In the genomic region with DNA sequence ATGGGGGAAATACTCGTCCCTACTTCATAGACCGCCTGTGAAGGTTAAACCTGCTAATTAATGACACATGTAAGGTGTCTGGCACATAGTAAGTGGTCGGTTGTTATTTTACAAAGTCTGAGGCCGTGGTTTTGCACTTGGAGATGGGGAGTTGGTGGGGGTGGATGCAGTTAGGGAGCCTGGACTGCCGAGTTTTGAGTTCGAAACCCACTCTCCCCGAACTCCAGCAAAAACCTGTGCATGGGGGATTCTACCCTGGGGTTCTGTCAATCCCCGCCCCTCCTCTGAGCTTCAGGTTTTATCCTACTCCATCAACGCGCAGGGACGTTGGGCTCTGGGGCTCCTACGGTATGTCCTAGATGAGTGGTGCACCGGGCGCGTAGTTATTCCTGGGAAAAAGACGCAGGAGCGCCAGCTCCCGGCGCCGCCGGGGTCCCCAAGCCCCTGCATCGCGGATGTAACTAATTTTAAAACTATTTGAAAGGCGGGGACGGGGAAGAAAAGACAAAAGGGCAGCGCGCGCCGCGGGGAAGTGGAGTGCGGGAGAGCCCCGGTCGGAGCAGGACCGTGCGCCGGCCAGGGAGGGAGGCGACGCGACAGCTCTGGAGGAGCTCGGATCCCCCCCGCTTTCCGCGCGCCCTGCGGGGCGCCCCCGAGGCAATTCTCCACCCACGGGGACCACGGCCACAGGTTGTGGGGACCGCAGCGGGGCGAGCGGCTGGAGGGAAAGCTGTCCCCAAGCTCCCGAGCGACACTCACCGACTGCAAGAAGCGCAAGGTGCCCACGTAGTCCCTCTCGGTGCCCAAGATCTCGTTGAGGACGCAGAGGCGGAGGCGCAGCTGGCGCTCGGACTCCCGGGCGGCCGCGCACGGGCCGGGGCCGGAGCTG, we compare ENCODE assay signal across 8 cellular contexts. TPM values are rescaled to one million over a fixed set of nuclear protein-coding genes. Genes with fewer than 3 reads are reported as not detected.
DNase-seq lines count a peak whose midpoint lies in the region; ATAC-seq and TF ChIP-seq lines count a peak whose summit lies in the region.

No MANE protein-coding gene starts in this region.

- peak overlapping the region; percentile 68; the same call in 1 of the 2 replicates for H2AFZ ChIP-seq in MM.1S (ENCODE audit: low read length)
- H2AFZ ChIP-seq in hepatocyte = peak overlapping the region; percentile 76

- no peaks in the 10 kb centered on the region for H3K36me3 ChIP-seq in ES-I3 (ENCODE audit: insufficient read depth, low read length)
- no peaks in the 10 kb centered on the region for H3K36me3 ChIP-seq in MM.1S (replicated peaks; ENCODE audit: insufficient read depth, low read length)
- H3K36me3 ChIP-seq in hepatocyte (replicated peaks; ENCODE audit: insufficient read depth, low read depth) = no peaks in the 10 kb centered on the region

- H3K9ac ChIP-seq in ES-I3 (ENCODE audit: low read depth, low read length) = peak overlapping the region; percentile 84
- H3K9ac ChIP-seq in MM.1S (ENCODE audit: low read length) = no peak overlapping the region

- TF ChIP-seq CTCF in MM.1S (IDR thresholded peaks at IDR 0.05; ENCODE audit: low read length) = no peak
- no peak for TF ChIP-seq CTCF in hepatocyte (IDR thresholded peaks at IDR 0.05; ENCODE audit: poor library complexity)

- DNase-seq in MM.1S (peak; percentile 30), activated gamma-delta T cell treated with Interleukin-2 at 50 U/mL for 16 hours (peak; percentile 25), hepatocyte (ENCODE audit: low spot score) (no peak), skeletal muscle cell (ENCODE audit: low read depth) (no peak), dedifferentiated amniotic fluid mesenchymal stem cell (ENCODE audit: extremely low spot score) (no peak), epidermal melanocyte (ENCODE audit: insufficient read length, low spot score) (no peak)

- peaks cover 13% of the 10 kb centered on the region for H3K4me1 ChIP-seq in ES-I3 (ENCODE audit: insufficient read depth, low read length)
- peaks cover 6% of the 10 kb centered on the region; the same call in 1 of the 2 replicates for H3K4me1 ChIP-seq in MM.1S (ENCODE audit: low read length)
- H3K4me1 ChIP-seq in hepatocyte (ENCODE audit: insufficient read depth) = peaks cover 5% of the 10 kb centered on the region

- no peak overlapping the region for H3K27ac ChIP-seq in MM.1S (ENCODE audit: low read length)
- H3K27ac ChIP-seq in hepatocyte = no peak overlapping the region

- 2% methylated on average over 65 of the region's 72 CpGs for WGBS in hepatocyte (ENCODE audit: low lambda C conversion rate, missing lambda C conversion rate)

- H3K4me2 ChIP-seq in MM.1S (ENCODE audit: low read depth, low read length) = peak overlapping the region; percentile 79
- peak overlapping the region; percentile 92 for H3K4me2 ChIP-seq in hepatocyte

- ATAC-seq in GM21529 (IDR thresholded peaks at IDR 0.05; ENCODE audit: unreplicated experiment) = peak; percentile 6

- H3K4me3 ChIP-seq in MM.1S (ENCODE audit: low read length) = peak overlapping the region; percentile 57
- peak overlapping the region; percentile 20 for H3K4me3 ChIP-seq in hepatocyte
- H3K4me3 ChIP-seq in skeletal muscle cell (ENCODE audit: low read depth, low read length) = peak overlapping the region; percentile 75

- H3K9me2 ChIP-seq in MM.1S (replicated peaks; ENCODE audit: insufficient read depth, low read length) (no peaks in the 10 kb centered on the region), hepatocyte (replicated peaks; ENCODE audit: insufficient read depth) (no peaks in the 10 kb centered on the region)

- no peaks in the 10 kb centered on the region for H3K79me2 ChIP-seq in MM.1S (ENCODE audit: low read length)
- no peaks in the 10 kb centered on the region for H3K79me2 ChIP-seq in hepatocyte

- H3F3A ChIP-seq in MM.1S (ENCODE audit: insufficient read depth, low read length) = no peaks in the 10 kb centered on the region

- H3K9me3 ChIP-seq in ES-I3 (ENCODE audit: control insufficient read depth, insufficient read depth, low read length) = no peaks in the 10 kb centered on the region; the same call in 1 of the 2 replicates
- no peaks in the 10 kb centered on the region for H3K9me3 ChIP-seq in MM.1S (replicated peaks; ENCODE audit: insufficient read depth, low read length)
- H3K9me3 ChIP-seq in hepatocyte (ENCODE audit: low read depth) = no peaks in the 10 kb centered on the region

- peaks cover 15% of the 10 kb centered on the region for H3K27me3 ChIP-seq in MM.1S (replicated peaks; ENCODE audit: insufficient read depth, low read length)
- H3K27me3 ChIP-seq in hepatocyte = peaks cover 54% of the 10 kb centered on the region

- H4K20me1 ChIP-seq in MM.1S (ENCODE audit: insufficient read depth, low read length) = no peaks in the 10 kb centered on the region
- no peaks in the 10 kb centered on the region for H4K20me1 ChIP-seq in hepatocyte (ENCODE audit: insufficient read depth, poor library complexity, severe bottlenecking)

RNA-seq across cellular contexts. Expression of a gene that starts 0.7 kb away (rescaled TPM):
- total RNA-seq in hepatocyte = 2.5 and 2.9 TPM in 2 replicates
- polyA plus RNA-seq in hepatocyte = 1.8 and 2.6 TPM in 2 replicates

Comparison
In these comparisons a context has a peak if more than half of its experiments do, and no peak if none do; other contexts are left out.
1. DNase-seq: peak in MM.1S (single experiment) and activated gamma-delta T cell treated with Interleukin-2 at 50 U/mL for 16 hours (single experiment); none in hepatocyte (single experiment), skeletal muscle cell (single experiment), dedifferentiated amniotic fluid mesenchymal stem cell (single experiment) and epidermal melanocyte (single experiment).
2. H3K4me3 ChIP-seq: peak in every context shown above with its lines; median percentile 75 in skeletal muscle cell; 57 in MM.1S; 20 in hepatocyte.